Comparison of ENCODE assay signal across 12 cellular contexts in the genomic region with DNA sequence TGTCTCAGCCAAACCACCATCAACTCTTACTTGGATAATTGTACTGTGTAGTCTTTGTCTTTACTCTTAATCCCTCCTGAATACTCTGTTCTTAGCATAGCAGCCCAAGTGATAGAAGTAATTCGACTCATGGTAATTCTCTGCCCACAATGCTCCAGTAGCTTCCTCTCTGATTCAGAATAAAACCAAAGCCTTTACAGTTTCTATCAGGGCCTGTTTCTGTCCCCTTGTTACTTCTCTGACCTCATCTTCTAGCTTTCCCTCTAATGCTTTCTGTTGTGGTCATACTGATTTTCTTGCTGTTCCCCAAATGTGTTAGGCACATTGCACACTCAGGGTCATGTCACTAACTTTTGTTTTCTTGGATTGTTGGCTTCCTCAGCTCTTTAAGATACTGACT. TPM values are rescaled to one million over a fixed set of nuclear protein-coding genes. Genes with fewer than 3 reads are reported as not detected.
DNase-seq lines count a peak whose midpoint lies in the region; ATAC-seq and TF ChIP-seq lines count a peak whose summit lies in the region.
"Had no signal": no experiment of that assay in that cellular context is flagged by ENCODE, and none has a peak within 500 bp of the region (broad histone marks: within the 10 kb centered on the region; RNA-seq: fewer than 3 reads in every experiment).

No MANE protein-coding gene starts in this region.

- POLR2A ChIA-PET in CD8-positive, alpha-beta memory T cell (lab: Charles Lee) = no interaction called here

- H3K36me3 ChIP-seq in sigmoid colon = peaks cover 0 to 87% (median 25%) of the 10 kb centered on the region in 4 donors
- H3K36me3 ChIP-seq in CD8-positive, alpha-beta memory T cell (ENCODE audit: insufficient read depth, low read length) = peaks cover 24% of the 10 kb centered on the region

- WGBS in sigmoid colon, 2 donors = 72 to 93% methylated on average over 1 of the region's 1 CpG

- no peak for TF ChIP-seq POLR2A in sigmoid colon (IDR thresholded peaks at IDR 0.05)

- CTCF ChIA-PET in CD8-positive, alpha-beta memory T cell (lab: Charles Lee) = interaction anchor here (0.7 kb wide), 1 partner anchor 512 kb away, joined by 3 read pairs; no protein-coding TSS in a partner anchor

- peak overlapping the region; percentile 16 for H3K27ac Mint-ChIP-seq in activated naive CD8-positive, alpha-beta T cell treated with anti-CD3 and anti-CD28 coated beads for 36 hours
- H3K27ac Mint-ChIP-seq in CD8-positive, alpha-beta memory T cell = no peak overlapping the region

- no peak overlapping the region for H3K4me3 ChIP-seq in sigmoid colon
- no peak overlapping the region for H3K4me3 ChIP-seq in CD8-positive, alpha-beta memory T cell (ENCODE audit: low read length)
- H3K4me3 ChIP-seq: psoas muscle had no signal

- no peak overlapping the region for H3K4me3 Mint-ChIP-seq in activated naive CD8-positive, alpha-beta T cell treated with anti-CD3 and anti-CD28 coated beads for 36 hours
- H3K4me3 Mint-ChIP-seq in CD8-positive, alpha-beta memory T cell = no peak overlapping the region

- intact Hi-C loops in sigmoid colon (cut with DNase I) = no loop called here

- DNase-seq in activated naive CD8-positive, alpha-beta T cell treated with anti-CD3 and anti-CD28 coated beads for 36 hours = no peak
- no peak for DNase-seq in sigmoid colon
- no peak for DNase-seq in NCI-H510A treated with DMSO at 0.1 percent for 48 hours (lab: John Stamatoyannopoulos, UW)
- DNase-seq in DMS79 (lab: John Stamatoyannopoulos, UW) = no peak
- DNase-seq in CD8-positive, alpha-beta memory T cell = no peak
- DNase-seq: DMS153, HCEC 1CT, NCI-H748 treated with DMSO at 0.1 percent for 48 hours, psoas muscle had no signal

- no peaks in the 10 kb centered on the region for H3K4me1 ChIP-seq in sigmoid colon
- H3K4me1 ChIP-seq in CD8-positive, alpha-beta memory T cell (ENCODE audit: insufficient read depth, low read length) = no peaks in the 10 kb centered on the region
- H3K4me1 ChIP-seq: psoas muscle had no signal

- peaks cover 42% of the 10 kb centered on the region for H3K36me3 Mint-ChIP-seq in activated naive CD8-positive, alpha-beta T cell treated with anti-CD3 and anti-CD28 coated beads for 36 hours
- peaks cover 37 to 79% (median 46%) of the 10 kb centered on the region in 3 donors for H3K36me3 Mint-ChIP-seq in CD8-positive, alpha-beta memory T cell

- peaks cover 16% of the 10 kb centered on the region for H3K4me1 Mint-ChIP-seq in activated naive CD8-positive, alpha-beta T cell treated with anti-CD3 and anti-CD28 coated beads for 36 hours
- H3K4me1 Mint-ChIP-seq in CD8-positive, alpha-beta memory T cell = peaks cover 0 to 8% (median 1%) of the 10 kb centered on the region in 3 donors

- H3K27ac ChIP-seq in sigmoid colon = no peak overlapping the region
- H3K27ac ChIP-seq in CD8-positive, alpha-beta memory T cell (ENCODE audit: low read depth, low read length) = no peak overlapping the region
- H3K27ac ChIP-seq: psoas muscle had no signal

- H3K9me3 Mint-ChIP-seq in activated naive CD8-positive, alpha-beta T cell treated with anti-CD3 and anti-CD28 coated beads for 36 hours = no peaks in the 10 kb centered on the region
- no peaks in the 10 kb centered on the region for H3K9me3 Mint-ChIP-seq in CD8-positive, alpha-beta memory T cell

- no peak for TF ChIP-seq EP300 in sigmoid colon (IDR thresholded peaks at IDR 0.05)

- no peak for TF ChIP-seq CTCF in sigmoid colon (IDR thresholded peaks at IDR 0.05)

- H3K9me3 ChIP-seq in sigmoid colon = no peaks in the 10 kb centered on the region
- H3K9me3 ChIP-seq in CD8-positive, alpha-beta memory T cell (ENCODE audit: low read length) = no peaks in the 10 kb centered on the region
- H3K9me3 ChIP-seq: psoas muscle had no signal

- no peaks in the 10 kb centered on the region for H3K27me3 ChIP-seq in sigmoid colon
- no peaks in the 10 kb centered on the region for H3K27me3 ChIP-seq in CD8-positive, alpha-beta memory T cell (ENCODE audit: insufficient read depth, low read length, poor library complexity, severe bottlenecking)

- H3K27me3 Mint-ChIP-seq in activated naive CD8-positive, alpha-beta T cell treated with anti-CD3 and anti-CD28 coated beads for 36 hours = no peaks in the 10 kb centered on the region
- no peaks in the 10 kb centered on the region for H3K27me3 Mint-ChIP-seq in CD8-positive, alpha-beta memory T cell

- ATAC-seq in GM18870 (IDR thresholded peaks at IDR 0.05; ENCODE audit: unreplicated experiment) = peak; percentile 97
- ATAC-seq in GM21447 (IDR thresholded peaks at IDR 0.05; ENCODE audit: unreplicated experiment) = peak; percentile 97
- ATAC-seq in HG03095 (IDR thresholded peaks at IDR 0.05; ENCODE audit: unreplicated experiment) = peak; percentile 96
- ATAC-seq: psoas muscle had no signal

RNA-seq across cellular contexts. Expression of a gene that starts 8.0 kb away (rescaled TPM):
- total RNA-seq in activated naive CD8-positive, alpha-beta T cell treated with anti-CD3 and anti-CD28 coated beads for 36 hours = 10 to 100 TPM; 13.0 to 14.1 TPM
- 10 to 100 TPM; 13.2 to 22.8 (median 17.2) TPM for total RNA-seq in sigmoid colon
- polyA plus RNA-seq in sigmoid colon = 1 to 10 TPM; 4.2 to 7.1 (median 6.9) TPM
- total RNA-seq in CD8-positive, alpha-beta memory T cell = 10 to 100 TPM; 15.0 to 15.7 TPM
- 9.0 TPM for polyA plus RNA-seq in CD8-positive, alpha-beta memory T cell
